ENCODE assay signal across 8 cellular contexts in genomic region chr12:39442895-39443703, GRCh38. TPM values are rescaled to one million over a fixed set of nuclear protein-coding genes. Genes with fewer than 3 reads are reported as not detected.
DNase-seq lines count a peak whose midpoint lies in the region; ATAC-seq and TF ChIP-seq lines count a peak whose summit lies in the region.

A gene with protein sequence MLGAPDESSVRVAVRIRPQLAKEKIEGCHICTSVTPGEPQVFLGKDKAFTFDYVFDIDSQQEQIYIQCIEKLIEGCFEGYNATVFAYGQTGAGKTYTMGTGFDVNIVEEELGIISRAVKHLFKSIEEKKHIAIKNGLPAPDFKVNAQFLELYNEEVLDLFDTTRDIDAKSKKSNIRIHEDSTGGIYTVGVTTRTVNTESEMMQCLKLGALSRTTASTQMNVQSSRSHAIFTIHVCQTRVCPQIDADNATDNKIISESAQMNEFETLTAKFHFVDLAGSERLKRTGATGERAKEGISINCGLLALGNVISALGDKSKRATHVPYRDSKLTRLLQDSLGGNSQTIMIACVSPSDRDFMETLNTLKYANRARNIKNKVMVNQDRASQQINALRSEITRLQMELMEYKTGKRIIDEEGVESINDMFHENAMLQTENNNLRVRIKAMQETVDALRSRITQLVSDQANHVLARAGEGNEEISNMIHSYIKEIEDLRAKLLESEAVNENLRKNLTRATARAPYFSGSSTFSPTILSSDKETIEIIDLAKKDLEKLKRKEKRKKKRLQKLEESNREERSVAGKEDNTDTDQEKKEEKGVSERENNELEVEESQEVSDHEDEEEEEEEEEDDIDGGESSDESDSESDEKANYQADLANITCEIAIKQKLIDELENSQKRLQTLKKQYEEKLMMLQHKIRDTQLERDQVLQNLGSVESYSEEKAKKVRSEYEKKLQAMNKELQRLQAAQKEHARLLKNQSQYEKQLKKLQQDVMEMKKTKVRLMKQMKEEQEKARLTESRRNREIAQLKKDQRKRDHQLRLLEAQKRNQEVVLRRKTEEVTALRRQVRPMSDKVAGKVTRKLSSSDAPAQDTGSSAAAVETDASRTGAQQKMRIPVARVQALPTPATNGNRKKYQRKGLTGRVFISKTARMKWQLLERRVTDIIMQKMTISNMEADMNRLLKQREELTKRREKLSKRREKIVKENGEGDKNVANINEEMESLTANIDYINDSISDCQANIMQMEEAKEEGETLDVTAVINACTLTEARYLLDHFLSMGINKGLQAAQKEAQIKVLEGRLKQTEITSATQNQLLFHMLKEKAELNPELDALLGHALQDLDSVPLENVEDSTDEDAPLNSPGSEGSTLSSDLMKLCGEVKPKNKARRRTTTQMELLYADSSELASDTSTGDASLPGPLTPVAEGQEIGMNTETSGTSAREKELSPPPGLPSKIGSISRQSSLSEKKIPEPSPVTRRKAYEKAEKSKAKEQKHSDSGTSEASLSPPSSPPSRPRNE (N-terminal part only) (minus strand): TSS chr12:39443120. CDS start chr12:39442970, 150 bp downstream.

- peaks cover 27% of the 10 kb centered on the region for H3K4me1 Mint-ChIP-seq in neural progenitor cell

- peak; percentile 90 for DNase-seq in EH (ENCODE audit: low read depth)
- peak; percentile 73 to 80 for DNase-seq in Kasumi-1 (lab: John Stamatoyannopoulos, UW)
- DNase-seq in RWPE1 (ENCODE audit: low spot score): peak; percentile 88
- peak; percentile 82 for DNase-seq in activated gamma-delta T cell treated with Interleukin-2 at 50 U/mL for 16 hours
- DNase-seq in foreskin keratinocyte: peak; percentile 70 to 81
- DNase-seq in neural progenitor cell (ENCODE audit: low spot score): peak; percentile 94
- peak; percentile 85 for DNase-seq in stromal cell of bone marrow (ENCODE audit: low read depth)

- H3K27me3 ChIP-seq in foreskin keratinocyte (no peaks in the 10 kb centered on the region), neural progenitor cell (no peaks in the 10 kb centered on the region)

- peaks cover 28% of the 10 kb centered on the region for H4K20me1 ChIP-seq in neural progenitor cell (ENCODE audit: low read depth)

- H3K9ac ChIP-seq in neural progenitor cell: peak within 1 kb of the TSS; percentile 57

- H3K27ac Mint-ChIP-seq in neural progenitor cell: peak within 1 kb of the TSS; percentile 94

- H3F3A ChIP-seq in neural progenitor cell (ENCODE audit: low read depth): peaks cover 35% of the 10 kb centered on the region

- no peaks in the 10 kb centered on the region for H3K36me3 ChIP-seq in neural progenitor cell

- H3K4me2 ChIP-seq in neural progenitor cell: peak within 1 kb of the TSS; percentile 97

- peak within 1 kb of the TSS; percentile 94 for H3K4me3 ChIP-seq in neural progenitor cell

- H3K4me1 ChIP-seq in foreskin keratinocyte (peaks cover 4% of the 10 kb centered on the region), neural progenitor cell (peaks cover 28% of the 10 kb centered on the region)

- peaks cover 44% of the 10 kb centered on the region for H3K79me2 ChIP-seq in neural progenitor cell (ENCODE audit: low read depth)

- H3K9me3 ChIP-seq in neural progenitor cell (ENCODE audit: low read depth): no peaks in the 10 kb centered on the region

- peaks cover 1% of the 10 kb centered on the region for H3K9me3 Mint-ChIP-seq in neural progenitor cell

- H3K36me3 Mint-ChIP-seq in neural progenitor cell: no peaks in the 10 kb centered on the region

- peak within 1 kb of the TSS; percentile 80 for H2AFZ ChIP-seq in neural progenitor cell (replicated peaks)

- POLR2A ChIA-PET in RWPE1 (lab: Yijun Ruan, JAX; ENCODE audit: low non-redundant PET): no interaction called here

- CTCF ChIA-PET in RWPE1 (lab: Yijun Ruan, JAX): interaction anchor here (0.5 to 0.8 kb wide), 3 partner anchors 13 to 634 kb away, joined by 3 to 7 read pairs (median 5); no protein-coding TSS in a partner anchor

- peak; percentile 73 for TF ChIP-seq CTCF in RWPE1 (conservative IDR thresholded peaks at IDR 0.05; ENCODE audit: low read depth)
- TF ChIP-seq CTCF in foreskin keratinocyte (conservative IDR thresholded peaks at IDR 0.05): peak; percentile 65
- TF ChIP-seq CTCF in neural progenitor cell (IDR thresholded peaks at IDR 0.05): peak; percentile 61

- H3K4me3 Mint-ChIP-seq in neural progenitor cell: peak within 1 kb of the TSS; percentile 97

- ATAC-seq in GM21825 (IDR thresholded peaks at IDR 0.05; ENCODE audit: unreplicated experiment) (peak; percentile 95), foreskin keratinocyte (peak; percentile 96)

- H3K27ac ChIP-seq in RWPE1 (peak within 1 kb of the TSS; percentile 90), foreskin keratinocyte (peak within 1 kb of the TSS; percentile 66), neural progenitor cell (peak within 1 kb of the TSS; percentile 88)

- H3K27me3 Mint-ChIP-seq in neural progenitor cell (ENCODE audit: insufficient read depth, low read depth): peaks cover 5% of the 10 kb centered on the region

RNA-seq across cellular contexts. Expression of the gene that starts here (rescaled TPM):
- total RNA-seq in foreskin keratinocyte (25.3 and 26.4 TPM in 2 replicates), neural progenitor cell (ENCODE audit: low replicate concordance) (42.1 and 54.2 TPM in 2 replicates)
- polyA plus RNA-seq in foreskin keratinocyte: 4.1 and 5.8 TPM in 2 replicates

Comparison
In these comparisons a context has a peak if more than half of its experiments do, and no peak if none do; other contexts are left out.
1. Peak in every context shown above with its lines: DNase-seq, ATAC-seq, H3K4me3 ChIP-seq and H3K27ac ChIP-seq.